11 cellular contexts compared by ENCODE assay signal in genomic region chr6:108166664-108167448, GRCh38. TPM values are rescaled to one million over a fixed set of nuclear protein-coding genes. Genes with fewer than 3 reads are reported as not detected.
DNase-seq lines count a peak whose midpoint lies in the region; ATAC-seq and TF ChIP-seq lines count a peak whose summit lies in the region.
"Had no signal": no experiment of that assay in that cellular context is flagged by ENCODE, and none has a peak within 500 bp of the region (broad histone marks: within the 10 kb centered on the region; RNA-seq: fewer than 3 reads in every experiment).

No MANE protein-coding gene starts in this region.

- H3K4me3 Mint-ChIP-seq in activated naive CD8-positive, alpha-beta T cell treated with anti-CD3 and anti-CD28 coated beads for 36 hours, result peak overlapping the region; percentile 47
- H3K4me3 Mint-ChIP-seq in memory B cell, result peak overlapping the region; percentile 25
- peak overlapping the region; percentile 76 for H3K4me3 Mint-ChIP-seq in type B pancreatic cell

- TF ChIP-seq CTCF in type B pancreatic cell (conservative IDR thresholded peaks at IDR 0.05), result no peak

- H3K27ac Mint-ChIP-seq in activated naive CD8-positive, alpha-beta T cell treated with anti-CD3 and anti-CD28 coated beads for 36 hours, result no peak overlapping the region
- H3K27ac Mint-ChIP-seq in memory B cell (peak overlapping the region; percentile 86), type B pancreatic cell (no peak overlapping the region)

- H3K27me3 Mint-ChIP-seq in activated naive CD8-positive, alpha-beta T cell treated with anti-CD3 and anti-CD28 coated beads for 36 hours, result peaks cover 100% of the 10 kb centered on the region
- H3K27me3 Mint-ChIP-seq in memory B cell (peaks cover 33% of the 10 kb centered on the region), type B pancreatic cell (peaks cover 97% of the 10 kb centered on the region)

- H3K9me3 Mint-ChIP-seq in activated naive CD8-positive, alpha-beta T cell treated with anti-CD3 and anti-CD28 coated beads for 36 hours, result no peaks in the 10 kb centered on the region
- H3K9me3 Mint-ChIP-seq in memory B cell (peaks cover 2% of the 10 kb centered on the region), type B pancreatic cell (no peaks in the 10 kb centered on the region)

- no peaks in the 10 kb centered on the region for H3K36me3 Mint-ChIP-seq in activated naive CD8-positive, alpha-beta T cell treated with anti-CD3 and anti-CD28 coated beads for 36 hours
- H3K36me3 Mint-ChIP-seq in memory B cell (no peaks in the 10 kb centered on the region), type B pancreatic cell (no peaks in the 10 kb centered on the region)

- no peak for ATAC-seq in memory B cell (ENCODE audit: low read depth)
- ATAC-seq: heart right ventricle had no signal

- peak; percentile 26 for DNase-seq in stimulated activated CD4-positive, alpha-beta T cell treated with anti-CD3 and anti-CD28 coated beads, Interleukin-15, amount 100 ng/mL, for 24 hours
- no peak for DNase-seq in stimulated activated CD4-positive, alpha-beta T cell treated with anti-CD3 and anti-CD28 coated beads, Interleukin-4, amount 100 ng/mL, for 1 hour
- DNase-seq in activated naive CD8-positive, alpha-beta T cell treated with anti-CD3 and anti-CD28 coated beads for 36 hours, result no peak
- no peak for DNase-seq in memory B cell (ENCODE audit: low spot score in 2 of 2)
- DNase-seq in type B pancreatic cell (ENCODE audit: extremely low spot score, unreplicated experiment), result no peak
- no peak for DNase-seq in HPDE6-E6E7 (ENCODE audit: extremely low spot score)
- DNase-seq in cortex of kidney (lab: John Stamatoyannopoulos, UW), result no peak
- no peak for DNase-seq in NCI-H128 (lab: John Stamatoyannopoulos, UW; ENCODE audit: unreplicated experiment)
- DNase-seq: heart right ventricle, SHP77 had no signal

- peaks cover 41% of the 10 kb centered on the region for H3K4me1 Mint-ChIP-seq in activated naive CD8-positive, alpha-beta T cell treated with anti-CD3 and anti-CD28 coated beads for 36 hours
- peaks cover 28% of the 10 kb centered on the region for H3K4me1 Mint-ChIP-seq in memory B cell
- peaks cover 37% of the 10 kb centered on the region for H3K4me1 Mint-ChIP-seq in type B pancreatic cell (ENCODE audit: unreplicated experiment)

RNA-seq across cellular contexts. Expression of gene NR2E1, which starts 1.0 kb away (rescaled TPM):
- total RNA-seq in activated naive CD8-positive, alpha-beta T cell treated with anti-CD3 and anti-CD28 coated beads for 36 hours, result not detected
- total RNA-seq in type B pancreatic cell (ENCODE audit: low replicate concordance), result 0.26 TPM in 1 of 2 replicates, not detected in the other
- total RNA-seq: activated CD8-positive, alpha-beta memory T cell treated with anti-CD3 and anti-CD28 coated beads for 36 hours; heart right ventricle had no signal

Comparison
In these comparisons a context has a peak if more than half of its experiments do, and no peak if none do; other contexts are left out.
1. H3K4me3 Mint-ChIP-seq: peak in every context shown above with its lines; median percentile 76 in type B pancreatic cell; 47 in activated naive CD8-positive, alpha-beta T cell treated with anti-CD3 and anti-CD28 coated beads for 36 hours; 25 in memory B cell.